7 cellular contexts compared by ENCODE assay signal in genomic region chr1:156500578-156500846, GRCh38. TPM values are rescaled to one million over a fixed set of nuclear protein-coding genes. Genes with fewer than 3 reads are reported as not detected.
A peak's percentile ranks its signal among the peaks of the same experiment; 100 is the strongest.
DNase-seq lines count a peak whose midpoint lies in the region; ATAC-seq and TF ChIP-seq lines count a peak whose summit lies in the region.

Gene MEF2D, minus strand, starts transcription at chr1:156500775. Its CDS starts 17,483 bp downstream, at chr1:156483292.

- TF ChIP-seq POLR2A in erythroblast (IDR thresholded peaks at IDR 0.05; ENCODE audit: low read length): peak; percentile 59

- H3K4me3 ChIP-seq in GM23248 (peak within 1 kb of the TSS; percentile 96), PC-9 (peak within 1 kb of the TSS; percentile 100)

- H3K36me3 ChIP-seq in GM23248 (ENCODE audit: low read depth): no peaks in the 10 kb centered on the region
- no peaks in the 10 kb centered on the region for H3K36me3 ChIP-seq in PC-9 (ENCODE audit: low read depth)

- peak within 1 kb of the TSS; percentile 94 for H3K4me3 Mint-ChIP-seq in neural crest cell

- no peak for TF ChIP-seq CTCF in PC-9 (conservative IDR thresholded peaks at IDR 0.05)
- no peak for TF ChIP-seq CTCF in neural crest cell (conservative IDR thresholded peaks at IDR 0.05)

- H3K4me1 ChIP-seq in GM23248 (ENCODE audit: insufficient read depth) (peaks cover 65% of the 10 kb centered on the region), PC-9 (replicated peaks; ENCODE audit: insufficient read depth) (peaks cover 51% of the 10 kb centered on the region)

- H3K9me2 ChIP-seq in GM23248 (ENCODE audit: insufficient read depth): no peaks in the 10 kb centered on the region
- H3K9me2 ChIP-seq in PC-9 (ENCODE audit: insufficient read depth): no peaks in the 10 kb centered on the region

- H3K9me3 ChIP-seq in GM23248 (ENCODE audit: low read depth) (no peaks in the 10 kb centered on the region), PC-9 (ENCODE audit: insufficient read depth, low read depth) (no peaks in the 10 kb centered on the region)

- WGBS in GM23248 (ENCODE audit: low coverage in 1 of 2, low lambda C conversion rate in 2 of 2, missing lambda C conversion rate in 2 of 2), 2 experiments: 0 to 2% methylated on average over 11 to 27 of the region's 27 CpGs

- H3F3A ChIP-seq in GM23248 (ENCODE audit: insufficient read depth) (peaks cover 44% of the 10 kb centered on the region), PC-9 (ENCODE audit: insufficient read depth, low read depth) (peaks cover 31% of the 10 kb centered on the region; the same call in 1 of the 2 replicates)

- H3K4me1 Mint-ChIP-seq in neural crest cell: peaks cover 66% of the 10 kb centered on the region

- peak within 1 kb of the TSS; percentile 81 for H3K27ac Mint-ChIP-seq in neural crest cell (ENCODE audit: unreplicated experiment)

- H4K20me1 ChIP-seq in GM23248 (ENCODE audit: insufficient read depth) (peaks cover 18% of the 10 kb centered on the region; the same call in 1 of the 2 replicates), PC-9 (ENCODE audit: insufficient read depth) (peaks cover 44% of the 10 kb centered on the region)

- H3K9ac ChIP-seq in GM23248: peak within 1 kb of the TSS; percentile 100

- intact Hi-C loops in PC-9 (cut with micrococcal nuclease; ENCODE audit: unreplicated experiment): loop anchor here (1.0 to 10.0 kb wide), 5 partner anchors 29 to 592 kb away; partner anchors contain the start of gene IQGAP3

- POLR2A ChIA-PET in PC-9 (lab: Charles Lee; ENCODE audit: unreplicated experiment): interaction anchor here (0.6 to 1.3 kb wide), 11 partner anchors 16 to 354 kb away, joined by 3 to 34 read pairs (median 8); partner anchors contain the start of gene NAXE

- DNase-seq in GM23248 (no peak), PC-9 (no peak), erythroblast (lab: John Stamatoyannopoulos, UW) (no peak), neural crest cell (ENCODE audit: low read depth, low spot score) (no peak), NCI-H2029 treated with DMSO at 0.1 percent for 48 hours (lab: John Stamatoyannopoulos, UW) (no peak)

- H3K27ac ChIP-seq in GM23248 (peak within 1 kb of the TSS; percentile 100), PC-9 (peak within 1 kb of the TSS; percentile 97)

- H3K27me3 Mint-ChIP-seq in neural crest cell (ENCODE audit: low read depth): no peaks in the 10 kb centered on the region

- H3K4me2 ChIP-seq in GM23248 (ENCODE audit: unreplicated experiment) (peak within 1 kb of the TSS; percentile 96), PC-9 (peak within 1 kb of the TSS; percentile 98)

- H3K9me3 Mint-ChIP-seq in neural crest cell: no peaks in the 10 kb centered on the region

- in situ Hi-C loops in GM23248 (cut with MboI): no loop called here

- no TSS peak for BruUV-seq in PC-9 (replicated peaks; lab: Mats Ljungman, UMichigan)

- CTCF ChIA-PET in PC-9 (lab: Charles Lee): interaction anchor here (0.5 to 1.9 kb wide), 4 partner anchors 29 to 217 kb away, joined by 3 to 7 read pairs (median 4); no protein-coding TSS in a partner anchor

- H2AFZ ChIP-seq in GM23248 (peak within 1 kb of the TSS; percentile 56), PC-9 (peak within 1 kb of the TSS; percentile 84)

- ATAC-seq in HG02571 (IDR thresholded peaks at IDR 0.05; ENCODE audit: unreplicated experiment) (no peak), GM21367 (IDR thresholded peaks at IDR 0.05; ENCODE audit: unreplicated experiment) (no peak)

- peaks cover 50% of the 10 kb centered on the region for H3K79me2 ChIP-seq in GM23248 (ENCODE audit: insufficient read depth)
- peaks cover 52% of the 10 kb centered on the region for H3K79me2 ChIP-seq in PC-9 (ENCODE audit: low read depth)

- H3K27me3 ChIP-seq in GM23248 (replicated peaks; ENCODE audit: insufficient read depth): no peaks in the 10 kb centered on the region
- no peaks in the 10 kb centered on the region for H3K27me3 ChIP-seq in PC-9 (ENCODE audit: insufficient read depth, low read depth)

- no peaks in the 10 kb centered on the region for H3K36me3 Mint-ChIP-seq in neural crest cell (ENCODE audit: low read depth)

RNA-seq across cellular contexts. Expression of gene MEF2D, which starts in this region (rescaled TPM):
- total RNA-seq in GM23248 (2014; rRNA removed; shearing (Covaris generic)): 22.3 and 23.6 TPM in 2 replicates
- polyA plus RNA-seq in GM23248 (2016; fragmentation: Nextera tagmentation; extraction: Ambion mirVana): 32.1 and 34.1 TPM in 2 replicates
- 25.5 and 33.5 TPM in 2 replicates for total RNA-seq in PC-9 (2021)
- total RNA-seq in neural crest cell: 12.2 and 17.3 TPM in 2 replicates
